In genomic region chr1:26408604-26409003, GRCh38 we compare ENCODE assay signal across 9 cellular contexts. TPM values are rescaled to one million over a fixed set of nuclear protein-coding genes. Genes with fewer than 3 reads are reported as not detected.
DNase-seq lines count a peak whose midpoint lies in the region; ATAC-seq, FAIRE-seq and TF ChIP-seq lines count a peak whose summit lies in the region.
"Had no signal": no experiment of that assay in that cellular context is flagged by ENCODE, and none has a peak within 500 bp of the region (broad histone marks: within the 10 kb centered on the region; RNA-seq: fewer than 3 reads in every experiment).

No MANE protein-coding gene starts in this region.

- no peak overlapping the region for H3K27ac ChIP-seq in right cardiac atrium (ENCODE audit: low read length)
- H3K27ac ChIP-seq in esophagus squamous epithelium: no peak overlapping the region

- no peaks in the 10 kb centered on the region for H3K36me3 ChIP-seq in esophagus squamous epithelium

- H3K4me3 Mint-ChIP-seq in activated naive CD8-positive, alpha-beta T cell treated with anti-CD3 and anti-CD28 coated beads, Interleukin-2, amount 50 U/mL, for 24 hours: no peak overlapping the region

- DNase-seq in H54 (ENCODE audit: insufficient read length, low spot score) (peak; percentile 33), T follicular helper cell (ENCODE audit: low read depth) (peak; percentile 72), right cardiac atrium (peak; percentile 71 to 89 (median 85)), retina (peak; percentile 85), esophagus squamous epithelium (lab: John Stamatoyannopoulos, UW) (no peak), NCI-H1105 treated with DMSO at 0.1 percent for 48 hours (lab: John Stamatoyannopoulos, UW) (no peak), NCI-H748 (lab: John Stamatoyannopoulos, UW; ENCODE audit: unreplicated experiment) (no peak)
- DNase-seq in activated naive CD8-positive, alpha-beta T cell treated with anti-CD3 and anti-CD28 coated beads, Interleukin-2, amount 50 U/mL, for 24 hours: peak; percentile 78

- no peaks in the 10 kb centered on the region for H3K9me3 Mint-ChIP-seq in activated naive CD8-positive, alpha-beta T cell treated with anti-CD3 and anti-CD28 coated beads, Interleukin-2, amount 50 U/mL, for 24 hours

- H3K4me3 ChIP-seq in right cardiac atrium (ENCODE audit: low read length) (no peak overlapping the region), esophagus squamous epithelium (no peak overlapping the region)

- H3K27me3 Mint-ChIP-seq in activated naive CD8-positive, alpha-beta T cell treated with anti-CD3 and anti-CD28 coated beads, Interleukin-2, amount 50 U/mL, for 24 hours: peaks cover 61% of the 10 kb centered on the region

- TF ChIP-seq POLR2A in H54 (IDR thresholded peaks at IDR 0.05; ENCODE audit: low read depth, low read length) (no peak), esophagus squamous epithelium (IDR thresholded peaks at IDR 0.05) (no peak)

- no peaks in the 10 kb centered on the region for H3K36me3 Mint-ChIP-seq in activated naive CD8-positive, alpha-beta T cell treated with anti-CD3 and anti-CD28 coated beads, Interleukin-2, amount 50 U/mL, for 24 hours (ENCODE audit: low read depth)

- ATAC-seq in activated naive CD8-positive, alpha-beta T cell treated with anti-CD3 and anti-CD28 coated beads, Interleukin-2, amount 50 U/mL, for 24 hours: peak; percentile 80
- ATAC-seq in right cardiac atrium: peak; percentile 82 to 89

- intact Hi-C loops in right cardiac atrium (cut with DNase I): no loop called here
- intact Hi-C loops in esophagus squamous epithelium (cut with DNase I): no loop called here

- WGBS in right cardiac atrium: 3% methylated on average over 12 of the region's 12 CpGs
- WGBS in esophagus squamous epithelium, 2 donors: 0 to 3% methylated on average over 7 to 11 of the region's 12 CpGs

- FAIRE-seq in H54 (lab: Jason Lieb, UNC): no peak

- H3K4me1 Mint-ChIP-seq in activated naive CD8-positive, alpha-beta T cell treated with anti-CD3 and anti-CD28 coated beads, Interleukin-2, amount 50 U/mL, for 24 hours: peaks cover 17% of the 10 kb centered on the region

- no peaks in the 10 kb centered on the region for H3K9me3 ChIP-seq in right cardiac atrium (ENCODE audit: control insufficient read depth, low read length)
- H3K9me3 ChIP-seq in esophagus squamous epithelium: no peaks in the 10 kb centered on the region

- no peak for TF ChIP-seq CTCF in esophagus squamous epithelium (IDR thresholded peaks at IDR 0.05)

- H3K4me1 ChIP-seq in right cardiac atrium (ENCODE audit: control insufficient read depth, insufficient read depth, low read length) (no peaks in the 10 kb centered on the region), esophagus squamous epithelium (peaks cover 0 to 19% (median 0%) of the 10 kb centered on the region in 3 donors)

- peaks cover 4% of the 10 kb centered on the region for H3K27me3 ChIP-seq in right cardiac atrium (ENCODE audit: control insufficient read depth, insufficient read depth)
- peaks cover 10 to 75% (median 39%) of the 10 kb centered on the region in 4 donors for H3K27me3 ChIP-seq in esophagus squamous epithelium

- no peak overlapping the region for H3K27ac Mint-ChIP-seq in activated naive CD8-positive, alpha-beta T cell treated with anti-CD3 and anti-CD28 coated beads, Interleukin-2, amount 50 U/mL, for 24 hours

RNA-seq across cellular contexts. Expression of gene LIN28A, which starts 2.0 kb away (rescaled TPM):
- total RNA-seq in right cardiac atrium: not detected
- not detected for polyA plus RNA-seq in right cardiac atrium
- not detected for total RNA-seq in esophagus squamous epithelium
- total RNA-seq: activated CD8-positive, alpha-beta memory T cell treated with anti-CD3 and anti-CD28 coated beads for 36 hours had no signal

RNA-seq across cellular contexts. Expression of gene DHDDS, which starts 23.5 kb away (rescaled TPM):
- total RNA-seq in right cardiac atrium (10 to 100 TPM; 27.0 to 34.0 (median 30.0) TPM), esophagus squamous epithelium (10 to 100 TPM; 30.3 to 49.7 (median 37.9) TPM)
- 21.5 TPM for polyA plus RNA-seq in right cardiac atrium

RNA-seq across cellular contexts. Expression of gene ZNF683, which starts 36.1 kb away (rescaled TPM):
- under 1 TPM in 1 of 4 donors, not detected in 3; 0.23 TPM for total RNA-seq in right cardiac atrium
- polyA plus RNA-seq in right cardiac atrium: not detected
- under 1 TPM in 2 of 4 donors, not detected in 2; 0.26 to 0.95 TPM for total RNA-seq in esophagus squamous epithelium

RNA-seq across cellular contexts. Expression of gene CRYBG2, which starts 54.7 kb away (rescaled TPM):
- total RNA-seq in right cardiac atrium: not detected
- polyA plus RNA-seq in right cardiac atrium: not detected
- total RNA-seq in esophagus squamous epithelium: 100 to 1,000 TPM in 3 of 4 donors, 10 to 100 TPM in 1; 35.8 to 305 (median 122) TPM

Comparison
In these comparisons a context has a peak if more than half of its experiments do, and no peak if none do; other contexts are left out.
1. DNase-seq: peak in H54 (single experiment), T follicular helper cell (single experiment), activated naive CD8-positive, alpha-beta T cell treated with anti-CD3 and anti-CD28 coated beads, Interleukin-2, amount 50 U/mL, for 24 hours (single experiment), right cardiac atrium (3 of 3) and retina (single experiment); none in esophagus squamous epithelium (single experiment), NCI-H1105 treated with DMSO at 0.1 percent for 48 hours (single experiment) and NCI-H748 (single experiment).